In the genomic region with DNA sequence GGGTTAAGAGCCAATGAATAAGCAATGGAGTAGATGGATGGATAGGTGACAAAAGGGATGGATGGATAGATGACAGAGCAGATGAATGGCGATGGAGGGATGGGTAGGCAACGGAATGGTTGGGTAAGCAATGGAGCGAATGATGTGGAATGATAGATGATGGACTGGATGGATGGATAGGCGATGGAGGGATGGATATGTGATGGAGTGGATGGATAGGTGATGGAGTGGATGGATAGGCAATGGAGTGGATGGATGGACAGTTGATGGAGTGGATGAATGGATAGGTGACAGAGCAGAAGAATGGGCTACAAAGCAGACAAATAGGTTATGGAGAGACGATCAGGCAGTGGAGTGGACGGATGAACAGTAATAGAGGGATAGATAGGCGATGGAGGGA, we compare ENCODE assay signal across 26 cellular contexts.
"Had no signal": no experiment of that assay in that cellular context is flagged by ENCODE, and none has a peak within 500 bp of the region (broad histone marks: within the 10 kb centered on the region; RNA-seq: fewer than 3 reads in every experiment).

No MANE protein-coding gene starts in this region.

- H3K4me1 Mint-ChIP-seq: natural killer cell; nephron; stimulated activated effector memory CD8-positive, alpha-beta T cell treated with anti-CD3 and anti-CD28 coated beads, Interleukin-12 subunit alpha, Interleukin-12 subunit beta, amount 100 ng/mL, for 72 hours; stimulated activated naive B cell treated with anti-CD40 and anti-IgM and Interleukin-4, amounts not matched to agents 10 μg/mL and 1 μg/mL and 100 μg/mL, for 72 hours had no signal

- H3K27ac Mint-ChIP-seq: natural killer cell; nephron; progenitor cell of endocrine pancreas; stimulated activated effector memory CD8-positive, alpha-beta T cell treated with anti-CD3 and anti-CD28 coated beads, Interleukin-12 subunit alpha, Interleukin-12 subunit beta, amount 100 ng/mL, for 72 hours; stimulated activated naive B cell treated with anti-CD40 and anti-IgM and Interleukin-4, amounts not matched to agents 10 μg/mL and 1 μg/mL and 100 μg/mL, for 72 hours; stimulated activated naive CD8-positive, alpha-beta T cell treated with anti-CD3 and anti-CD28 coated beads, Interleukin-15, Interleukin-2, amounts not matched to agents 100 ng/mL and 50 ng/mL, for 24 hours had no signal

- H3K4me3 Mint-ChIP-seq: natural killer cell; nephron; stimulated activated effector memory CD8-positive, alpha-beta T cell treated with anti-CD3 and anti-CD28 coated beads, Interleukin-12 subunit alpha, Interleukin-12 subunit beta, amount 100 ng/mL, for 72 hours; stimulated activated naive B cell treated with anti-CD40 and anti-IgM and Interleukin-4, amounts not matched to agents 10 μg/mL and 1 μg/mL and 100 μg/mL, for 72 hours; stimulated activated naive CD8-positive, alpha-beta T cell treated with anti-CD3 and anti-CD28 coated beads, Interleukin-15, Interleukin-2, amounts not matched to agents 100 ng/mL and 50 ng/mL, for 24 hours had no signal

- H3K4me1 ChIP-seq: parathyroid adenoma, psoas muscle, right lobe of liver, sigmoid colon, stomach, thyroid gland, tibial nerve, upper lobe of left lung, vagina had no signal

- H3K36me3 ChIP-seq: ovary, right lobe of liver, sigmoid colon, stomach, thoracic aorta, thyroid gland, tibial nerve, upper lobe of left lung, vagina had no signal

- H3K27ac ChIP-seq: ovary, parathyroid adenoma, psoas muscle, right lobe of liver, sigmoid colon, stomach, thoracic aorta, thyroid gland, tibial nerve, upper lobe of left lung, vagina had no signal

- H3K9me3 Mint-ChIP-seq: stimulated activated naive CD8-positive, alpha-beta T cell treated with anti-CD3 and anti-CD28 coated beads, Interleukin-15, Interleukin-2, amounts not matched to agents 100 ng/mL and 50 ng/mL, for 24 hours had no signal

- H3K9me3 ChIP-seq: ovary, psoas muscle, right lobe of liver, sigmoid colon, stomach, thoracic aorta, thyroid gland, upper lobe of left lung, vagina had no signal

- H3K9ac ChIP-seq: parathyroid adenoma had no signal

- ATAC-seq: psoas muscle; right cardiac atrium; right lobe of liver; stimulated activated effector memory CD8-positive, alpha-beta T cell treated with anti-CD3 and anti-CD28 coated beads, Interleukin-12 subunit alpha, Interleukin-12 subunit beta, amount 100 ng/mL, for 72 hours; stimulated activated naive B cell treated with anti-CD40 and anti-IgM and Interleukin-4, amounts not matched to agents 10 μg/mL and 1 μg/mL and 100 μg/mL, for 72 hours had no signal

- DNase-seq: natural killer cell; occipital lobe; ovary; psoas muscle; right cardiac atrium; small intestine; stimulated activated CD4-positive, alpha-beta T cell treated with anti-CD3 and anti-CD28 coated beads, Interleukin-15, amount 100 ng/mL, for 24 hours; stimulated activated CD4-positive, alpha-beta T cell treated with anti-CD3 and anti-CD28 coated beads, Interleukin-2, amount 100 ng/mL, for 24 hours; stimulated activated CD4-positive, alpha-beta T cell treated with anti-CD3 and anti-CD28 coated beads, Interleukin-2, amount 100 ng/mL, for 48 hours; stimulated activated CD4-positive, alpha-beta T cell treated with anti-CD3 and anti-CD28 coated beads, Interleukin-4, amount 100 ng/mL, for 24 hours; stimulated activated naive B cell treated with anti-CD40 and anti-IgM and Interleukin-4, amounts not matched to agents 10 μg/mL and 1 μg/mL and 100 μg/mL, for 72 hours; stimulated activated naive CD4-positive, alpha-beta T cell treated with Interleukin-2 at 50 U/mL for 16 hours; thyroid gland; trophoblast cell; upper lobe of left lung had no signal

- H3K27me3 ChIP-seq: ovary, right lobe of liver, sigmoid colon, thyroid gland, tibial nerve, upper lobe of left lung, vagina had no signal

- H3K27me3 Mint-ChIP-seq: stimulated activated naive B cell treated with anti-CD40 and anti-IgM and Interleukin-4, amounts not matched to agents 10 μg/mL and 1 μg/mL and 100 μg/mL, for 72 hours; stimulated activated naive CD8-positive, alpha-beta T cell treated with anti-CD3 and anti-CD28 coated beads, Interleukin-15, Interleukin-2, amounts not matched to agents 100 ng/mL and 50 ng/mL, for 24 hours had no signal

- H3K36me3 Mint-ChIP-seq: natural killer cell; stimulated activated effector memory CD8-positive, alpha-beta T cell treated with anti-CD3 and anti-CD28 coated beads, Interleukin-12 subunit alpha, Interleukin-12 subunit beta, amount 100 ng/mL, for 72 hours; stimulated activated naive B cell treated with anti-CD40 and anti-IgM and Interleukin-4, amounts not matched to agents 10 μg/mL and 1 μg/mL and 100 μg/mL, for 72 hours had no signal

- H3K4me3 ChIP-seq: ovary, psoas muscle, right lobe of liver, sigmoid colon, stomach, thoracic aorta, thyroid gland, tibial nerve, upper lobe of left lung, vagina had no signal

- H2AFZ ChIP-seq: parathyroid adenoma had no signal
